In genomic region chr19:13165091-13165997, GRCh38 we compare ENCODE assay signal across 2 cellular contexts.
TF ChIP-seq lines count a peak whose summit lies in the region.

No MANE protein-coding gene starts in this region.

TF ChIP-seq in SK-N-SH, 30 proteins besides CTCF, POLR2A, EP300 and RAD21 (continued from another document):
- TF ChIP-seq, protein P1, sequence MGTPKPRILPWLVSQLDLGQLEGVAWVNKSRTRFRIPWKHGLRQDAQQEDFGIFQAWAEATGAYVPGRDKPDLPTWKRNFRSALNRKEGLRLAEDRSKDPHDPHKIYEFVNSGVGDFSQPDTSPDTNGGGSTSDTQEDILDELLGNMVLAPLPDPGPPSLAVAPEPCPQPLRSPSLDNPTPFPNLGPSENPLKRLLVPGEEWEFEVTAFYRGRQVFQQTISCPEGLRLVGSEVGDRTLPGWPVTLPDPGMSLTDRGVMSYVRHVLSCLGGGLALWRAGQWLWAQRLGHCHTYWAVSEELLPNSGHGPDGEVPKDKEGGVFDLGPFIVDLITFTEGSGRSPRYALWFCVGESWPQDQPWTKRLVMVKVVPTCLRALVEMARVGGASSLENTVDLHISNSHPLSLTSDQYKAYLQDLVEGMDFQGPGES (IDR thresholded peaks at IDR 0.05; ENCODE audit: low read depth, low read length), result no peak
- TF ChIP-seq TAF1 (IDR thresholded peaks at IDR 0.05; ENCODE audit: borderline replicate concordance, low read depth, low read length), result no peak
- TF ChIP-seq FOXM1 (IDR thresholded peaks at IDR 0.05; ENCODE audit: low read depth), result no peak
- no peak for TF ChIP-seq CHD2 (IDR thresholded peaks at IDR 0.05; ENCODE audit: low read length, partially characterized antibody)
- TF ChIP-seq MEF2A (IDR thresholded peaks at IDR 0.05; ENCODE audit: borderline replicate concordance, low read depth), result no peak
- no peak for TF ChIP-seq POLR2AphosphoS5 (IDR thresholded peaks at IDR 0.05; ENCODE audit: low read depth, low read length)
- TF ChIP-seq PBX3 (IDR thresholded peaks at IDR 0.05), result no peak
- no peak for TF ChIP-seq NRF1 (IDR thresholded peaks at IDR 0.05; ENCODE audit: low read depth, low read length)
- TF ChIP-seq RCOR1 (IDR thresholded peaks at IDR 0.05; ENCODE audit: low read length), result no peak
- TF ChIP-seq, protein P2, sequence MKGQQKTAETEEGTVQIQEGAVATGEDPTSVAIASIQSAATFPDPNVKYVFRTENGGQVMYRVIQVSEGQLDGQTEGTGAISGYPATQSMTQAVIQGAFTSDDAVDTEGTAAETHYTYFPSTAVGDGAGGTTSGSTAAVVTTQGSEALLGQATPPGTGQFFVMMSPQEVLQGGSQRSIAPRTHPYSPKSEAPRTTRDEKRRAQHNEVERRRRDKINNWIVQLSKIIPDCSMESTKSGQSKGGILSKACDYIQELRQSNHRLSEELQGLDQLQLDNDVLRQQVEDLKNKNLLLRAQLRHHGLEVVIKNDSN (IDR thresholded peaks at IDR 0.05; ENCODE audit: borderline replicate concordance, low read depth), result no peak
- no peak for TF ChIP-seq NFIC (IDR thresholded peaks at IDR 0.05; ENCODE audit: borderline replicate concordance)
- TF ChIP-seq GATA2 (CRISPR knock-in tag; IDR thresholded peaks at IDR 0.05), result no peak

TF ChIP-seq in SK-N-SH treated with all-trans-retinoic acid at 6 μM for 48 hours, 23 proteins besides CTCF, POLR2A, EP300 and RAD21 (continued from another document):
- TF ChIP-seq PATZ1 (CRISPR knock-in tag; IDR thresholded peaks at IDR 0.05; ENCODE audit: borderline replicate concordance), result no peak
- TF ChIP-seq, protein P3, sequence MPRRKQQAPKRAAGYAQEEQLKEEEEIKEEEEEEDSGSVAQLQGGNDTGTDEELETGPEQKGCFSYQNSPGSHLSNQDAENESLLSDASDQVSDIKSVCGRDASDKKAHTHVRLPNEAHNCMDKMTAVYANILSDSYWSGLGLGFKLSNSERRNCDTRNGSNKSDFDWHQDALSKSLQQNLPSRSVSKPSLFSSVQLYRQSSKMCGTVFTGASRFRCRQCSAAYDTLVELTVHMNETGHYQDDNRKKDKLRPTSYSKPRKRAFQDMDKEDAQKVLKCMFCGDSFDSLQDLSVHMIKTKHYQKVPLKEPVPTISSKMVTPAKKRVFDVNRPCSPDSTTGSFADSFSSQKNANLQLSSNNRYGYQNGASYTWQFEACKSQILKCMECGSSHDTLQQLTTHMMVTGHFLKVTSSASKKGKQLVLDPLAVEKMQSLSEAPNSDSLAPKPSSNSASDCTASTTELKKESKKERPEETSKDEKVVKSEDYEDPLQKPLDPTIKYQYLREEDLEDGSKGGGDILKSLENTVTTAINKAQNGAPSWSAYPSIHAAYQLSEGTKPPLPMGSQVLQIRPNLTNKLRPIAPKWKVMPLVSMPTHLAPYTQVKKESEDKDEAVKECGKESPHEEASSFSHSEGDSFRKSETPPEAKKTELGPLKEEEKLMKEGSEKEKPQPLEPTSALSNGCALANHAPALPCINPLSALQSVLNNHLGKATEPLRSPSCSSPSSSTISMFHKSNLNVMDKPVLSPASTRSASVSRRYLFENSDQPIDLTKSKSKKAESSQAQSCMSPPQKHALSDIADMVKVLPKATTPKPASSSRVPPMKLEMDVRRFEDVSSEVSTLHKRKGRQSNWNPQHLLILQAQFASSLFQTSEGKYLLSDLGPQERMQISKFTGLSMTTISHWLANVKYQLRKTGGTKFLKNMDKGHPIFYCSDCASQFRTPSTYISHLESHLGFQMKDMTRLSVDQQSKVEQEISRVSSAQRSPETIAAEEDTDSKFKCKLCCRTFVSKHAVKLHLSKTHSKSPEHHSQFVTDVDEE (CRISPR knock-in tag; IDR thresholded peaks at IDR 0.05), result no peak
- TF ChIP-seq ISL1 (CRISPR knock-in tag; IDR thresholded peaks at IDR 0.05), result no peak
- no peak for TF ChIP-seq ZNF565 (CRISPR knock-in tag; conservative IDR thresholded peaks at IDR 0.05; ENCODE audit: low read depth)
- TF ChIP-seq SNAI2 (CRISPR knock-in tag; IDR thresholded peaks at IDR 0.05), result no peak
- TF ChIP-seq, protein P4, sequence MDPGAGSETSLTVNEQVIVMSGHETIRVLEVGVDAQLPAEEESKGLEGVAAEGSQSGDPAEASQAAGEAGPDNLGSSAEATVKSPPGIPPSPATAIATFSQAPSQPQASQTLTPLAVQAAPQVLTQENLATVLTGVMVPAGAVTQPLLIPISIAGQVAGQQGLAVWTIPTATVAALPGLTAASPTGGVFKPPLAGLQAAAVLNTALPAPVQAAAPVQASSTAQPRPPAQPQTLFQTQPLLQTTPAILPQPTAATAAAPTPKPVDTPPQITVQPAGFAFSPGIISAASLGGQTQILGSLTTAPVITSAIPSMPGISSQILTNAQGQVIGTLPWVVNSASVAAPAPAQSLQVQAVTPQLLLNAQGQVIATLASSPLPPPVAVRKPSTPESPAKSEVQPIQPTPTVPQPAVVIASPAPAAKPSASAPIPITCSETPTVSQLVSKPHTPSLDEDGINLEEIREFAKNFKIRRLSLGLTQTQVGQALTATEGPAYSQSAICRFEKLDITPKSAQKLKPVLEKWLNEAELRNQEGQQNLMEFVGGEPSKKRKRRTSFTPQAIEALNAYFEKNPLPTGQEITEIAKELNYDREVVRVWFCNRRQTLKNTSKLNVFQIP (CRISPR knock-in tag; IDR thresholded peaks at IDR 0.05; ENCODE audit: borderline replicate concordance, low read depth), result no peak
- no peak for TF ChIP-seq GLIS3 (CRISPR knock-in tag; IDR thresholded peaks at IDR 0.05)
- no peak for TF ChIP-seq ZNF70 (CRISPR knock-in tag; IDR thresholded peaks at IDR 0.05)
- no peak for TF ChIP-seq ZC3H10 (CRISPR knock-in tag; IDR thresholded peaks at IDR 0.05)
- TF ChIP-seq BACH2 (CRISPR knock-in tag; IDR thresholded peaks at IDR 0.05; ENCODE audit: borderline replicate concordance), result no peak
- TF ChIP-seq CSDC2 (CRISPR knock-in tag; IDR thresholded peaks at IDR 0.05), result no peak
- no peak for TF ChIP-seq ZFP30 (CRISPR knock-in tag; IDR thresholded peaks at IDR 0.05)
TF ChIP-seq in SK-N-SH treated with all-trans-retinoic acid at 6 μM for 48 hours: peak in this region for 0.
